Comparison of ENCODE assay signal across 9 cellular contexts in genomic region chr12:18165889-18166288, GRCh38.
DNase-seq lines count a peak whose midpoint lies in the region; ATAC-seq, FAIRE-seq and TF ChIP-seq lines count a peak whose summit lies in the region.
"Had no signal": no experiment of that assay in that cellular context is flagged by ENCODE, and none has a peak within 500 bp of the region (broad histone marks: within the 10 kb centered on the region; RNA-seq: fewer than 3 reads in every experiment).

No MANE protein-coding gene starts in this region.

- no peak overlapping the region for H3K4me3 Mint-ChIP-seq in astrocyte (ENCODE audit: unreplicated experiment)

- H3K9ac ChIP-seq in BLaER1 treated with 17β-estradiol and CSF1 and Interleukin-3, amounts not matched to agents 10 nM and 100 nM = no peak overlapping the region
- no peak overlapping the region for H3K9ac ChIP-seq in astrocyte (ENCODE audit: low read length)

- no peaks in the 10 kb centered on the region for H4K20me1 ChIP-seq in BLaER1 treated with 17β-estradiol and CSF1 and Interleukin-3, amounts not matched to agents 10 nM and 100 nM
- H4K20me1 ChIP-seq in astrocyte (ENCODE audit: insufficient read depth, low read length) = no peaks in the 10 kb centered on the region

- H3K27me3 ChIP-seq in BLaER1 treated with 17β-estradiol and CSF1 and Interleukin-3, amounts not matched to agents 10 nM and 100 nM = no peaks in the 10 kb centered on the region
- no peaks in the 10 kb centered on the region for H3K27me3 ChIP-seq in astrocyte (ENCODE audit: insufficient read depth, low read length)
- no peaks in the 10 kb centered on the region for H3K27me3 ChIP-seq in A673 (replicated peaks; ENCODE audit: insufficient read depth, low read depth, low read length, poor library complexity)
- H3K27me3 ChIP-seq in H7 (ENCODE audit: control insufficient read depth, insufficient read depth, low read length) = no peaks in the 10 kb centered on the region

- no peaks in the 10 kb centered on the region for H3K79me2 ChIP-seq in astrocyte (ENCODE audit: insufficient read depth, low read length)

- no peak for FAIRE-seq in astrocyte (lab: Jason Lieb, UNC)

- no peaks in the 10 kb centered on the region for H3K9me3 Mint-ChIP-seq in astrocyte (ENCODE audit: unreplicated experiment)

- H3K36me3 Mint-ChIP-seq in astrocyte (ENCODE audit: low read depth, unreplicated experiment) = no peaks in the 10 kb centered on the region

- BruUV-seq in A673 (replicated peaks; lab: Mats Ljungman, UMichigan) = no TSS peak

- intact Hi-C loops in A673 (cut with micrococcal nuclease; ENCODE audit: unreplicated experiment) = no loop called here

- ATAC-seq in GM19397 (IDR thresholded peaks at IDR 0.05; ENCODE audit: unreplicated experiment) (peak; percentile 46), HG03097 (IDR thresholded peaks at IDR 0.05; ENCODE audit: low FRiP score, unreplicated experiment) (peak; percentile 39)

- no peak overlapping the region for H3K27ac Mint-ChIP-seq in astrocyte (ENCODE audit: unreplicated experiment)

- peaks cover 6% of the 10 kb centered on the region for H3K4me1 Mint-ChIP-seq in astrocyte (ENCODE audit: low read depth, unreplicated experiment)

- H3K4me1 ChIP-seq in BLaER1 treated with 17β-estradiol and CSF1 and Interleukin-3, amounts not matched to agents 10 nM and 100 nM = peaks cover 5 to 13% (median 11%) of the 10 kb centered on the region in 10 experiments; a peak in 19 of 20 replicates
- H3K4me1 ChIP-seq in astrocyte (ENCODE audit: insufficient read depth, low read length) (no peaks in the 10 kb centered on the region), A673 (ENCODE audit: insufficient read depth, low read length, poor library complexity, severe bottlenecking) (no peaks in the 10 kb centered on the region)

- TF ChIP-seq CTCF in astrocyte (IDR thresholded peaks at IDR 0.05; ENCODE audit: insufficient read depth, low read depth, low read length) (no peak), A673 (conservative IDR thresholded peaks at IDR 0.05; ENCODE audit: low read depth, low read length) (no peak)

- no peaks in the 10 kb centered on the region for H3K36me3 ChIP-seq in BLaER1 treated with 17β-estradiol and CSF1 and Interleukin-3, amounts not matched to agents 10 nM and 100 nM
- H3K36me3 ChIP-seq in astrocyte (ENCODE audit: insufficient read depth, low read length) (no peaks in the 10 kb centered on the region), A673 (ENCODE audit: insufficient read depth, low read length, poor library complexity, severe bottlenecking) (no peaks in the 10 kb centered on the region), H7 (replicated peaks; ENCODE audit: control insufficient read depth, insufficient read depth, low read length) (no peaks in the 10 kb centered on the region)

- peaks cover 0 to 7% (median 3%) of the 10 kb centered on the region in 11 experiments; a peak in 4 of 22 replicates for H3K9me3 ChIP-seq in BLaER1 treated with 17β-estradiol and CSF1 and Interleukin-3, amounts not matched to agents 10 nM and 100 nM (replicated peaks in 1 of 11)
- no peaks in the 10 kb centered on the region for H3K9me3 ChIP-seq in astrocyte (ENCODE audit: insufficient read depth, low read depth, low read length)
- no peaks in the 10 kb centered on the region for H3K9me3 ChIP-seq in A673 (ENCODE audit: low read depth, low read length, poor library complexity, severe bottlenecking)

- POLR2A ChIA-PET in A673 (lab: Charles Lee; ENCODE audit: low non-redundant PET) = no interaction called here

- peak overlapping the region in 1 of 11 experiments; percentile 28; a peak in 1 of 22 replicates for H3K27ac ChIP-seq in BLaER1 treated with 17β-estradiol and CSF1 and Interleukin-3, amounts not matched to agents 10 nM and 100 nM
- H3K27ac ChIP-seq in astrocyte (ENCODE audit: low read depth, low read length) = no peak overlapping the region
- no peak overlapping the region for H3K27ac ChIP-seq in A673 (ENCODE audit: low read depth, low read length, poor library complexity, severe bottlenecking)
- no peak overlapping the region for H3K27ac ChIP-seq in caudate nucleus (ENCODE audit: low read depth, low read length)

- no peak overlapping the region for H3K4me3 ChIP-seq in BLaER1 treated with 17β-estradiol and CSF1 and Interleukin-3, amounts not matched to agents 10 nM and 100 nM
- H3K4me3 ChIP-seq in astrocyte (ENCODE audit: insufficient read depth, low read depth, low read length) (no peak overlapping the region), A673 (ENCODE audit: low read depth, low read length, poor library complexity, severe bottlenecking) (no peak overlapping the region), H7 (ENCODE audit: insufficient read depth, low read depth, low read length) (no peak overlapping the region)

- peak overlapping the region; percentile 26 for H2AFZ ChIP-seq in astrocyte (ENCODE audit: low read depth, low read length)

- CTCF ChIA-PET in A673 (lab: Charles Lee) = no interaction called here

- DNase-seq in astrocyte (ENCODE audit: low read depth) (no peak), A673 (ENCODE audit: low spot score) (no peak), H7 (no peak), caudate nucleus (lab: John Stamatoyannopoulos, UW) (no peak), EL (no peak)
- DNase-seq: activated CD4-positive, alpha-beta T cell treated with anti-CD3 and anti-CD28 coated beads for 4 hours had no signal

- H3K4me2 ChIP-seq in BLaER1 treated with 17β-estradiol and CSF1 and Interleukin-3, amounts not matched to agents 10 nM and 100 nM = peak overlapping the region in 10 of 11 experiments; percentile 28 to 66 (median 44); a peak in 18 of 22 replicates
- peak overlapping the region; percentile 72 for H3K4me2 ChIP-seq in astrocyte (ENCODE audit: low read length)

- H3K27me3 Mint-ChIP-seq in astrocyte (ENCODE audit: low read depth, unreplicated experiment) = no peaks in the 10 kb centered on the region
